20 cellular contexts compared by ENCODE assay signal in the genomic region with DNA sequence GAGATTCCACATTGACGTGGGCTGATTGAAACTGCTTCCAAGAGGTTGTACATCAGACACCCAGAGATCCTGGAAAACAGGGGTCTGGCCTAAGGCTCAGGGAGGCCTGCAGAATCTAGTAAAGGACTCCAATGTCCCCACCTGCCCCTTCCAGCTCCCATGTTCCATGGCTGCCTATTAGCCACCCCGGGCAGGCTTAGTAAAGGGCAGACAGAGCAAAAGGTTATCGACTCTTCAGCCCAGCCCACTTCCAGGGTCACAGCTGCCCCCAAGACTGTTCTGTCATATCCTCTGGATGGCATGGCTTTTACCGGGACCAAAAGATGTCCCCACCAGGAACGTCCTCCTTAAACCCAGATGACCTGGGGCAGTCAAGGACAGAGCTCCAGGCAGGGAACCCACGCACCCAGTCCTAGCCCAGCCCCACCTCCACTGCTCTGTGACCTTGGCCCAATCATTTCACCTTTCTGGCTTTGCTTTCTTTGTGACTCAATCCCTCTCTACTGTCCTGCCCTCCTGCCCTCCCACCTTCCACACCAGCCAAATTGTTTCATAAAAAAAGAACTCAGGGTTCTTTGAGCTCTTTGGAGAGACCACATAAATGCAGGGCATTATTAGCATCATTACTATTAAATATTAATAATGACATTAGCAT. TPM values are rescaled to one million over a fixed set of nuclear protein-coding genes. Genes with fewer than 3 reads are reported as not detected.
DNase-seq lines count a peak whose midpoint lies in the region; ATAC-seq, FAIRE-seq and TF ChIP-seq lines count a peak whose summit lies in the region.
"Had no signal": no experiment of that assay in that cellular context is flagged by ENCODE, and none has a peak within 500 bp of the region (broad histone marks: within the 10 kb centered on the region; RNA-seq: fewer than 3 reads in every experiment).

No MANE protein-coding gene starts in this region.

- peaks cover 0 to 7% of the 10 kb centered on the region in 2 donors for H3K4me1 ChIP-seq in adrenal gland (replicated peaks in 1 of 2)
- H3K4me1 ChIP-seq in HepG2 (ENCODE audit: insufficient read depth, low read length), result 0 out of 2 replicates have a peak, but pooled peaks cover 11% of the 10 kb centered on the region

- H3K9me3 ChIP-seq in adrenal gland (replicated peaks in 1 of 3), result no peaks in the 10 kb centered on the region
- H3K9me3 ChIP-seq in HepG2 (ENCODE audit: low read length), result no peaks in the 10 kb centered on the region
- H3K9me3 ChIP-seq: A549, BLaER1 had no signal

- POLR2A ChIA-PET in HepG2 (lab: Yijun Ruan, JAX), result no interaction called here

- DNase-seq in adrenal gland, result peak in 5 of 7 donors; percentile 33 to 71 (median 36)
- DNase-seq in dorsolateral prefrontal cortex, result no peak
- DNase-seq in HepG2 (ENCODE audit: low spot score), result no peak
- DNase-seq in substantia nigra (lab: John Stamatoyannopoulos, UW), result no peak
- no peak for DNase-seq in hypothalamus (lab: John Stamatoyannopoulos, UW)
- no peak for DNase-seq in GM03348 (ENCODE audit: low spot score)
- DNase-seq: AML-193; CD4-positive, alpha-beta memory T cell; DMS153; DMS79; GDM1; H9 had no signal

- H3K36me3 ChIP-seq in adrenal gland (replicated peaks in 1 of 2) (no peaks in the 10 kb centered on the region), HepG2 (replicated peaks in 1 of 2; ENCODE audit: control insufficient read depth in 1 of 2, insufficient read depth in 2 of 2, low read length in 2 of 2) (no peaks in the 10 kb centered on the region)
- H3K36me3 ChIP-seq: BLaER1 had no signal

- WGBS in adrenal gland, 4 donors, result 37 to 53% (median 47%) methylated on average over 5 to 6 of the region's 6 CpGs
- WGBS in HepG2 (ENCODE audit: low lambda C conversion rate), result 7% methylated on average over 3 of the region's 6 CpGs

- ATAC-seq in HepG2 (peak; percentile 41; the same call in 2 of the 3 replicates), GM19351 (IDR thresholded peaks at IDR 0.05; ENCODE audit: unreplicated experiment) (no peak)
- ATAC-seq: A549 had no signal

- H4K20me1 ChIP-seq in HepG2 (ENCODE audit: insufficient read depth, low read length), result no peaks in the 10 kb centered on the region
- H4K20me1 ChIP-seq: BLaER1 had no signal

- H3K4me2 ChIP-seq in HepG2 (ENCODE audit: low read depth, low read length), result no peak overlapping the region
- H3K4me2 ChIP-seq: A549, BLaER1 had no signal

- H3K27ac ChIP-seq in adrenal gland (peak overlapping the region in 1 of 5 donors; percentile 18), dorsolateral prefrontal cortex (peak overlapping the region in 57 of 59 donors; percentile 33 to 100 (median 82)), HepG2 (ENCODE audit: extremely low read length, insufficient read depth, low read length) (no peak overlapping the region), substantia nigra (ENCODE audit: low read depth, low read length, poor library complexity, severe bottlenecking) (peak overlapping the region; percentile 82)
- H3K27ac ChIP-seq: 22Rv1, A549, BLaER1 had no signal

- H3K4me3 ChIP-seq in adrenal gland, result no peak overlapping the region
- no peak overlapping the region for H3K4me3 ChIP-seq in dorsolateral prefrontal cortex
- no peak overlapping the region for H3K4me3 ChIP-seq in HepG2 (replicated peaks in 1 of 3; ENCODE audit: insufficient read depth in 1 of 3, low read depth in 2 of 3, low read length in 3 of 3)
- H3K4me3 ChIP-seq: A549, BLaER1 had no signal

- no peaks in the 10 kb centered on the region for H3K27me3 ChIP-seq in adrenal gland
- peaks cover 0 to 2% (median 0%) of the 10 kb centered on the region in 45 donors for H3K27me3 ChIP-seq in dorsolateral prefrontal cortex
- peaks cover 1 to 15% of the 10 kb centered on the region in 2 experiments; a peak in 4 of 5 replicates for H3K27me3 ChIP-seq in HepG2 (ENCODE audit: control insufficient read depth in 1 of 2, insufficient read depth in 2 of 2, low read length in 2 of 2)

- TF ChIP-seq RAD21 in HepG2 (CRISPR knock-in tag; IDR thresholded peaks at IDR 0.05), result no peak

- intact Hi-C loops in adrenal gland (cut with DNase I), result no loop called here
- intact Hi-C loops in dorsolateral prefrontal cortex (cut with DNase I), result no loop called here
- intact Hi-C loops in HepG2 (cut with micrococcal nuclease; ENCODE audit: unreplicated experiment), result no loop called here

- no TSS peak for BruUV-seq in HepG2 (replicated peaks; lab: Mats Ljungman, UMichigan)

- CTCF ChIA-PET in HepG2 (lab: Yijun Ruan, JAX; ENCODE audit: low intra/inter-chr PET ratio, low total read pairs), result no interaction called here

- no peak for FAIRE-seq in HepG2 (lab: Jason Lieb, UNC)
- FAIRE-seq: A549, H1, HTR-8/SVneo had no signal

- in situ Hi-C loops in HepG2 (cut with HindIII; ENCODE audit: extremely low pct_ligation_motif_present, low pct_unique_long_range_greater_than_20kb), result no loop called here

- TF ChIP-seq EP300 in HepG2 (IDR thresholded peaks at IDR 0.05; ENCODE audit: low read depth in 2 of 2, low read length in 2 of 2) (no peak), HepG2 (CRISPR knock-in tag; IDR thresholded peaks at IDR 0.05; ENCODE audit: borderline replicate concordance) (no peak)

- no peak overlapping the region for H3K9ac ChIP-seq in HepG2 (ENCODE audit: insufficient read depth, low read depth, low read length)
- H3K9ac ChIP-seq: BLaER1 had no signal

- H3K79me2 ChIP-seq in HepG2 (ENCODE audit: insufficient read depth, low read length), result no peaks in the 10 kb centered on the region

- no peak overlapping the region for H2AFZ ChIP-seq in HepG2 (ENCODE audit: low read length)

- TF ChIP-seq CTCF in adrenal gland (IDR thresholded peaks at IDR 0.05), result no peak
- no peak for TF ChIP-seq CTCF in dorsolateral prefrontal cortex (IDR thresholded peaks at IDR 0.05 in 54 of 56, conservative IDR thresholded peaks at IDR 0.05 in 2 of 56; ENCODE audit: low read depth in 1 of 56, partially characterized antibody in 56 of 56)
- TF ChIP-seq CTCF in HepG2 (CRISPR knock-in tag; IDR thresholded peaks at IDR 0.05), result no peak

- TF ChIP-seq POLR2A in adrenal gland (IDR thresholded peaks at IDR 0.05), result no peak
- no peak for TF ChIP-seq POLR2A in HepG2 (IDR thresholded peaks at IDR 0.05; ENCODE audit: insufficient read depth in 1 of 2, low read depth in 2 of 2, low read length in 2 of 2)

TF ChIP-seq in HepG2, 621 proteins besides CTCF, POLR2A, EP300 and RAD21 (continues in another document):
- no peak for TF ChIP-seq RAD51 (IDR thresholded peaks at IDR 0.05; ENCODE audit: borderline replicate concordance)

RNA-seq across cellular contexts. Expression of gene CNTN2, which starts 4.8 kb away (rescaled TPM):
- total RNA-seq in adrenal gland (1 to 10 TPM in 3 of 8 donors, under 1 TPM in 4, not detected in 1; 0.08 to 3.2 (median 0.84) TPM), dorsolateral prefrontal cortex (1,000 to 10,000 TPM in 1 of 120 experiments, 100 to 1,000 TPM in 115, 10 to 100 TPM in 4; 87.4 to 1,120 (median 263) TPM), HepG2 (2016; rRNA removed; fragmentation: Illumina TruSeq; extraction: Trizol) (not detected in 2 replicates)
- polyA plus RNA-seq in adrenal gland (under 1 TPM; 0.27 to 0.72 (median 0.37) TPM), HepG2 (2011; rRNA removed) (not detected in 2 replicates)
- total RNA-seq in HepG2 (2016; cell fraction: cytosol; rRNA removed; fragmentation: Illumina TruSeq; extraction: Trizol; ENCODE audit: low read depth), result not detected in 2 replicates
- total RNA-seq in HepG2 (2016; cell fraction: insoluble cytoplasmic fraction; rRNA removed; fragmentation: Illumina TruSeq; extraction: Trizol), result not detected in 2 replicates
- not detected in 2 replicates for total RNA-seq in HepG2 (2016; cell fraction: membrane; rRNA removed; fragmentation: Illumina TruSeq; extraction: Trizol)
- not detected in 2 replicates for total RNA-seq in HepG2 (2016; cell fraction: nucleus; rRNA removed; fragmentation: Illumina TruSeq; extraction: Trizol)
- not detected in 2 replicates for polyA plus RNA-seq in HepG2 (2011; cell fraction: cytosol; rRNA removed)
- polyA plus RNA-seq in HepG2 (2011; cell fraction: nucleus; rRNA removed), result not detected in 2 replicates
- polyA plus RNA-seq in HepG2 (2012), result not detected in 2 replicates
- polyA plus RNA-seq in HepG2 (2016; cell fraction: cytosol; fragmentation: Illumina TruSeq; extraction: Trizol; ENCODE audit: low read depth), result not detected in 2 replicates
- polyA plus RNA-seq in HepG2 (2016; cell fraction: insoluble cytoplasmic fraction; fragmentation: Illumina TruSeq; extraction: Trizol; ENCODE audit: low read depth), result not detected in 2 replicates
- not detected in 2 replicates for polyA plus RNA-seq in HepG2 (2016; cell fraction: membrane; fragmentation: Illumina TruSeq; extraction: Trizol; ENCODE audit: low read depth)
- not detected in 2 replicates for polyA plus RNA-seq in HepG2 (2016; cell fraction: nucleus; fragmentation: Illumina TruSeq; extraction: Trizol; ENCODE audit: insufficient read depth, low read depth)
- not detected in 2 replicates for polyA minus RNA-seq in HepG2 (2011; rRNA and poly(A)+ RNA removed; ENCODE audit: low replicate concordance)
- not detected in 2 replicates for polyA minus RNA-seq in HepG2 (2011; cell fraction: cytosol; rRNA and poly(A)+ RNA removed)
- not detected in 2 replicates for polyA minus RNA-seq in HepG2 (2011; cell fraction: nucleus; rRNA and poly(A)+ RNA removed)
- total RNA-seq: CD4-positive, alpha-beta memory T cell; Daoy had no signal
- polyA plus RNA-seq: A549; CD14-positive monocyte; CD4-positive, alpha-beta memory T cell had no signal

RNA-seq across cellular contexts. Expression of gene TMEM81, which starts 46.0 kb away (rescaled TPM):
- total RNA-seq in adrenal gland, result 1 to 10 TPM; 1.9 to 5.0 (median 3.4) TPM
- polyA plus RNA-seq in adrenal gland, result 1 to 10 TPM; 3.8 to 4.8 (median 3.9) TPM
- 10 to 100 TPM in 39 of 120 experiments, 1 to 10 TPM in 81; 4.7 to 14.8 (median 8.4) TPM for total RNA-seq in dorsolateral prefrontal cortex
- total RNA-seq in HepG2 (2016; rRNA removed; fragmentation: Illumina TruSeq; extraction: Trizol), result 1.1 and 1.9 TPM in 2 replicates
- 0.30 TPM in 1 of 2 replicates, not detected in the other for total RNA-seq in HepG2 (2016; cell fraction: cytosol; rRNA removed; fragmentation: Illumina TruSeq; extraction: Trizol; ENCODE audit: low read depth)
- 1.5 and 2.0 TPM in 2 replicates for total RNA-seq in HepG2 (2016; cell fraction: insoluble cytoplasmic fraction; rRNA removed; fragmentation: Illumina TruSeq; extraction: Trizol)
- 0.56 and 0.72 TPM in 2 replicates for total RNA-seq in HepG2 (2016; cell fraction: membrane; rRNA removed; fragmentation: Illumina TruSeq; extraction: Trizol)
- 1.6 and 1.8 TPM in 2 replicates for total RNA-seq in HepG2 (2016; cell fraction: nucleus; rRNA removed; fragmentation: Illumina TruSeq; extraction: Trizol)
- 1.1 and 1.3 TPM in 2 replicates for polyA plus RNA-seq in HepG2 (2011; rRNA removed)
- 0.79 and 1.5 TPM in 2 replicates for polyA plus RNA-seq in HepG2 (2011; cell fraction: cytosol; rRNA removed)
- 0.96 and 1.2 TPM in 2 replicates for polyA plus RNA-seq in HepG2 (2011; cell fraction: nucleus; rRNA removed)
- 0.86 and 2.4 TPM in 2 replicates for polyA plus RNA-seq in HepG2 (2012)
- polyA plus RNA-seq in HepG2 (2016; cell fraction: cytosol; fragmentation: Illumina TruSeq; extraction: Trizol; ENCODE audit: low read depth), result 0.16 and 0.29 TPM in 2 replicates
- 1.5 and 1.7 TPM in 2 replicates for polyA plus RNA-seq in HepG2 (2016; cell fraction: insoluble cytoplasmic fraction; fragmentation: Illumina TruSeq; extraction: Trizol; ENCODE audit: low read depth)
- polyA plus RNA-seq in HepG2 (2016; cell fraction: membrane; fragmentation: Illumina TruSeq; extraction: Trizol; ENCODE audit: low read depth), result 0.36 and 0.65 TPM in 2 replicates
- 1.5 and 2.9 TPM in 2 replicates for polyA plus RNA-seq in HepG2 (2016; cell fraction: nucleus; fragmentation: Illumina TruSeq; extraction: Trizol; ENCODE audit: insufficient read depth, low read depth)
- polyA minus RNA-seq in HepG2 (2011; rRNA and poly(A)+ RNA removed; ENCODE audit: low replicate concordance), result 3.0 and 5.1 TPM in 2 replicates
- polyA minus RNA-seq in HepG2 (2011; cell fraction: cytosol; rRNA and poly(A)+ RNA removed), result 1.1 and 1.5 TPM in 2 replicates
- polyA minus RNA-seq in HepG2 (2011; cell fraction: nucleus; rRNA and poly(A)+ RNA removed), result 5.2 and 6.3 TPM in 2 replicates

Comparison
In these comparisons a context has a peak if more than half of its experiments do, and no peak if none do; other contexts are left out.
1. DNase-seq: peak in adrenal gland (5 of 7); none in dorsolateral prefrontal cortex (0 of 10), HepG2 (single experiment), substantia nigra (0 of 49), hypothalamus (0 of 51) and GM03348 (single experiment).
2. RNA of gene CNTN2, which starts 4.8 kb away (total RNA-seq): 87.4 to 1,120 TPM in dorsolateral prefrontal cortex; 0.08 to 3.2 TPM in adrenal gland and not detected in HepG2; every median in the first group is over 10 times any median in the second.